ENCODE assay signal across 1 cellular context in the genomic region with DNA sequence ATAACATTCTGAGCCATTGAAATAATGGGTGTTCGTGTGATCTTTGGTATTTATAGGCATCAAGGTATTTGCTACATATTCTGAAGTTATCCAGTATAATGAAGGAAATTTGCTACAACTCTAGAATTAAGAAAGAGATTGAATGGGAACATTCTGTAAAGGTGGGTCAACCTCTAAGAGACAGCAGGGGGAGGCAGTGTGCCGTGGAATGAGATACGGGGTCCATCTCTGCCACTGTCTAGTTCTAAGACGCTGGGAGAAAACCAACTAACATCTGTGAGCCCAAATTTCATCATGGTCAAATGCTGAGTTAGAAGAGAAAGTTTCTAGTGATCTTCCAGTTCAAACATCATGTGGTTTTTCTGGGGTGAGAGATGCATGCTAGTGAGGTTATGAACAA.
TF ChIP-seq lines count a peak whose summit lies in the region.

No MANE protein-coding gene starts in this region.

TF ChIP-seq in H1, 55 proteins besides CTCF, POLR2A, EP300 and RAD21 (continued from another document):
- no peak for TF ChIP-seq GTF2F1 (IDR thresholded peaks at IDR 0.05; ENCODE audit: borderline replicate concordance, low read depth, low read length)
TF ChIP-seq in H1: peak in this region for 0.
